Comparison of ENCODE assay signal across 1 cellular context in the genomic region with DNA sequence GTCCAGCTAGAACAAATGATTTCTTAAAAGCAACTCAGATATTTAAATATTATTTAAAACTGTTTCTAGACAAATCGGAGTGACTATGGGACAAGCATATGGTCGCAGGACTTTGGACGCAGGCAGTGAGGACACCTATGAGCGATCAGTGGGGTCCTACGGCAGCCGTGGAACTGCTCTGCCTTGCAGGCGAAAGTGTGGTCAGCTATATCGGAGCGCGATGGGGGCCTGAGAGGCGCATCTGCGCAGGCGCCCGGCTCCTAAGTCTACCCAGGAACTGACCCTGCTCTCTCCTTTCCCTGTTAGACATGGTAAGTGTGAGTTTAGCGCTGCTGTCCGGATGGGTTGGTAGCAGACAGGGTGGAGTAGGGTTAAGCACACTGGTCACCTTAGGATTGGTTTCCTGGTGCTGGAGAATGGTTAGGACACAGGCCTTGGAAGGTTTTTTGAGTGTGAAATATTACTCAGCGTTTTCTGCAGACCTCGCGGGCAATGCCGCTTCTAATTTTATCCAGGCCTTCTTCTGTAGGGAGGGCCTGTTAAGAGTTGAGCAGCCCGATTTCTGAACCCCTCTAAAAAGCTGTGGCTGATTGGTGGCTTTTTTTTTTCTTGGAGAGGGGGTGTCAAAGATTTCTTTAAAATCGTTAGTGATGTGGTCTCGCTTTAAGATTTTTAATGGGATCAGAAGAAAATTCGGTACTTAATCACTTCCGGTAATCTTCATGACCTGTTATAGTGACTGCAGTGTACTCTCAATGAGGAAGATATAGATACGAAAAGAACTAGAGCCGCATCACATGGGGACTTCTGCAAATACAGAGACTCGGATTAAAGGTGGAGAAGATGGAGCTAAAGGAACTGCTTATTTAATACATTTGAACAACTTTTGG.
TF ChIP-seq lines count a peak whose summit lies in the region.

A gene (plus strand): TSS at position 293 of the 890 bp plus-strand sequence. CDS start 16 bp downstream, at position 309.

TF ChIP-seq in WTC11, 78 proteins besides CTCF, POLR2A, EP300 and RAD21 (continued from another document and continues in another):
- TF ChIP-seq, protein P1, sequence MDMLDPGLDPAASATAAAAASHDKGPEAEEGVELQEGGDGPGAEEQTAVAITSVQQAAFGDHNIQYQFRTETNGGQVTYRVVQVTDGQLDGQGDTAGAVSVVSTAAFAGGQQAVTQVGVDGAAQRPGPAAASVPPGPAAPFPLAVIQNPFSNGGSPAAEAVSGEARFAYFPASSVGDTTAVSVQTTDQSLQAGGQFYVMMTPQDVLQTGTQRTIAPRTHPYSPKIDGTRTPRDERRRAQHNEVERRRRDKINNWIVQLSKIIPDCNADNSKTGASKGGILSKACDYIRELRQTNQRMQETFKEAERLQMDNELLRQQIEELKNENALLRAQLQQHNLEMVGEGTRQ (CRISPR knock-in tag; IDR thresholded peaks at IDR 0.05), result no peak
- TF ChIP-seq, protein P2, sequence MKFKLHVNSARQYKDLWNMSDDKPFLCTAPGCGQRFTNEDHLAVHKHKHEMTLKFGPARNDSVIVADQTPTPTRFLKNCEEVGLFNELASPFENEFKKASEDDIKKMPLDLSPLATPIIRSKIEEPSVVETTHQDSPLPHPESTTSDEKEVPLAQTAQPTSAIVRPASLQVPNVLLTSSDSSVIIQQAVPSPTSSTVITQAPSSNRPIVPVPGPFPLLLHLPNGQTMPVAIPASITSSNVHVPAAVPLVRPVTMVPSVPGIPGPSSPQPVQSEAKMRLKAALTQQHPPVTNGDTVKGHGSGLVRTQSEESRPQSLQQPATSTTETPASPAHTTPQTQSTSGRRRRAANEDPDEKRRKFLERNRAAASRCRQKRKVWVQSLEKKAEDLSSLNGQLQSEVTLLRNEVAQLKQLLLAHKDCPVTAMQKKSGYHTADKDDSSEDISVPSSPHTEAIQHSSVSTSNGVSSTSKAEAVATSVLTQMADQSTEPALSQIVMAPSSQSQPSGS (CRISPR knock-in tag; IDR thresholded peaks at IDR 0.05; ENCODE audit: borderline replicate concordance, low read depth), result no peak
- TF ChIP-seq HMGA2 (CRISPR knock-in tag; IDR thresholded peaks at IDR 0.05) (no peak), IRF2 (CRISPR knock-in tag; IDR thresholded peaks at IDR 0.05; ENCODE audit: borderline replicate concordance, low read depth) (no peak), GTF2I (CRISPR knock-in tag; conservative IDR thresholded peaks at IDR 0.05) (no peak), MYBL2 (CRISPR knock-in tag; IDR thresholded peaks at IDR 0.05) (no peak), SOX15 (CRISPR knock-in tag; IDR thresholded peaks at IDR 0.05) (no peak), TEAD1 (CRISPR knock-in tag; IDR thresholded peaks at IDR 0.05) (peak; percentile 70; the same call in 1 of the 2 replicates), TP53 (CRISPR knock-in tag; IDR thresholded peaks at IDR 0.05) (no peak), CBFB (CRISPR knock-in tag; IDR thresholded peaks at IDR 0.05; ENCODE audit: low read depth) (no peak), ESRRA (CRISPR knock-in tag; IDR thresholded peaks at IDR 0.05; ENCODE audit: borderline replicate concordance) (no peak), ZNF138 (CRISPR knock-in tag; conservative IDR thresholded peaks at IDR 0.05) (no peak), RORB (CRISPR knock-in tag; IDR thresholded peaks at IDR 0.05) (no peak), PRRX2 (CRISPR knock-in tag; IDR thresholded peaks at IDR 0.05) (0 out of 2 replicates have a peak, but pooled peaks have one; percentile 22), NFYB (CRISPR knock-in tag; conservative IDR thresholded peaks at IDR 0.05; ENCODE audit: low read depth) (no peak), ZNF671 (CRISPR knock-in tag; IDR thresholded peaks at IDR 0.05) (no peak), GRHL2 (CRISPR knock-in tag; IDR thresholded peaks at IDR 0.05; ENCODE audit: insufficient replicate concordance, severe bottlenecking) (no peak), SMAD3 (CRISPR knock-in tag; IDR thresholded peaks at IDR 0.05; ENCODE audit: borderline replicate concordance) (peak; percentile 51; the same call in 1 of the 2 replicates), ZNF232 (CRISPR knock-in tag; IDR thresholded peaks at IDR 0.05) (no peak), SP1 (CRISPR knock-in tag; conservative IDR thresholded peaks at IDR 0.05) (no peak), NFE2L1 (CRISPR knock-in tag; IDR thresholded peaks at IDR 0.05) (no peak), NR1H2 (CRISPR knock-in tag; IDR thresholded peaks at IDR 0.05) (no peak)
- TF ChIP-seq, protein P3, sequence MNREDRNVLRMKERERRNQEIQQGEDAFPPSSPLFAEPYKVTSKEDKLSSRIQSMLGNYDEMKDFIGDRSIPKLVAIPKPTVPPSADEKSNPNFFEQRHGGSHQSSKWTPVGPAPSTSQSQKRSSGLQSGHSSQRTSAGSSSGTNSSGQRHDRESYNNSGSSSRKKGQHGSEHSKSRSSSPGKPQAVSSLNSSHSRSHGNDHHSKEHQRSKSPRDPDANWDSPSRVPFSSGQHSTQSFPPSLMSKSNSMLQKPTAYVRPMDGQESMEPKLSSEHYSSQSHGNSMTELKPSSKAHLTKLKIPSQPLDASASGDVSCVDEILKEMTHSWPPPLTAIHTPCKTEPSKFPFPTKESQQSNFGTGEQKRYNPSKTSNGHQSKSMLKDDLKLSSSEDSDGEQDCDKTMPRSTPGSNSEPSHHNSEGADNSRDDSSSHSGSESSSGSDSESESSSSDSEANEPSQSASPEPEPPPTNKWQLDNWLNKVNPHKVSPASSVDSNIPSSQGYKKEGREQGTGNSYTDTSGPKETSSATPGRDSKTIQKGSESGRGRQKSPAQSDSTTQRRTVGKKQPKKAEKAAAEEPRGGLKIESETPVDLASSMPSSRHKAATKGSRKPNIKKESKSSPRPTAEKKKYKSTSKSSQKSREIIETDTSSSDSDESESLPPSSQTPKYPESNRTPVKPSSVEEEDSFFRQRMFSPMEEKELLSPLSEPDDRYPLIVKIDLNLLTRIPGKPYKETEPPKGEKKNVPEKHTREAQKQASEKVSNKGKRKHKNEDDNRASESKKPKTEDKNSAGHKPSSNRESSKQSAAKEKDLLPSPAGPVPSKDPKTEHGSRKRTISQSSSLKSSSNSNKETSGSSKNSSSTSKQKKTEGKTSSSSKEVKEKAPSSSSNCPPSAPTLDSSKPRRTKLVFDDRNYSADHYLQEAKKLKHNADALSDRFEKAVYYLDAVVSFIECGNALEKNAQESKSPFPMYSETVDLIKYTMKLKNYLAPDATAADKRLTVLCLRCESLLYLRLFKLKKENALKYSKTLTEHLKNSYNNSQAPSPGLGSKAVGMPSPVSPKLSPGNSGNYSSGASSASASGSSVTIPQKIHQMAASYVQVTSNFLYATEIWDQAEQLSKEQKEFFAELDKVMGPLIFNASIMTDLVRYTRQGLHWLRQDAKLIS (CRISPR knock-in tag; IDR thresholded peaks at IDR 0.05; ENCODE audit: borderline replicate concordance), result no peak
- TF ChIP-seq, protein P4, sequence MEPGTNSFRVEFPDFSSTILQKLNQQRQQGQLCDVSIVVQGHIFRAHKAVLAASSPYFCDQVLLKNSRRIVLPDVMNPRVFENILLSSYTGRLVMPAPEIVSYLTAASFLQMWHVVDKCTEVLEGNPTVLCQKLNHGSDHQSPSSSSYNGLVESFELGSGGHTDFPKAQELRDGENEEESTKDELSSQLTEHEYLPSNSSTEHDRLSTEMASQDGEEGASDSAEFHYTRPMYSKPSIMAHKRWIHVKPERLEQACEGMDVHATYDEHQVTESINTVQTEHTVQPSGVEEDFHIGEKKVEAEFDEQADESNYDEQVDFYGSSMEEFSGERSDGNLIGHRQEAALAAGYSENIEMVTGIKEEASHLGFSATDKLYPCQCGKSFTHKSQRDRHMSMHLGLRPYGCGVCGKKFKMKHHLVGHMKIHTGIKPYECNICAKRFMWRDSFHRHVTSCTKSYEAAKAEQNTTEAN (CRISPR knock-in tag; IDR thresholded peaks at IDR 0.05), result no peak
- TF ChIP-seq, protein P5, sequence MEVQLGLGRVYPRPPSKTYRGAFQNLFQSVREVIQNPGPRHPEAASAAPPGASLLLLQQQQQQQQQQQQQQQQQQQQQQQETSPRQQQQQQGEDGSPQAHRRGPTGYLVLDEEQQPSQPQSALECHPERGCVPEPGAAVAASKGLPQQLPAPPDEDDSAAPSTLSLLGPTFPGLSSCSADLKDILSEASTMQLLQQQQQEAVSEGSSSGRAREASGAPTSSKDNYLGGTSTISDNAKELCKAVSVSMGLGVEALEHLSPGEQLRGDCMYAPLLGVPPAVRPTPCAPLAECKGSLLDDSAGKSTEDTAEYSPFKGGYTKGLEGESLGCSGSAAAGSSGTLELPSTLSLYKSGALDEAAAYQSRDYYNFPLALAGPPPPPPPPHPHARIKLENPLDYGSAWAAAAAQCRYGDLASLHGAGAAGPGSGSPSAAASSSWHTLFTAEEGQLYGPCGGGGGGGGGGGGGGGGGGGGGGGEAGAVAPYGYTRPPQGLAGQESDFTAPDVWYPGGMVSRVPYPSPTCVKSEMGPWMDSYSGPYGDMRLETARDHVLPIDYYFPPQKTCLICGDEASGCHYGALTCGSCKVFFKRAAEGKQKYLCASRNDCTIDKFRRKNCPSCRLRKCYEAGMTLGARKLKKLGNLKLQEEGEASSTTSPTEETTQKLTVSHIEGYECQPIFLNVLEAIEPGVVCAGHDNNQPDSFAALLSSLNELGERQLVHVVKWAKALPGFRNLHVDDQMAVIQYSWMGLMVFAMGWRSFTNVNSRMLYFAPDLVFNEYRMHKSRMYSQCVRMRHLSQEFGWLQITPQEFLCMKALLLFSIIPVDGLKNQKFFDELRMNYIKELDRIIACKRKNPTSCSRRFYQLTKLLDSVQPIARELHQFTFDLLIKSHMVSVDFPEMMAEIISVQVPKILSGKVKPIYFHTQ (CRISPR knock-in tag; IDR thresholded peaks at IDR 0.05), result 0 out of 2 replicates have a peak, but pooled peaks have one; percentile 31
- TF ChIP-seq, protein P6, sequence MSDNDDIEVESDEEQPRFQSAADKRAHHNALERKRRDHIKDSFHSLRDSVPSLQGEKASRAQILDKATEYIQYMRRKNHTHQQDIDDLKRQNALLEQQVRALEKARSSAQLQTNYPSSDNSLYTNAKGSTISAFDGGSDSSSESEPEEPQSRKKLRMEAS (CRISPR knock-in tag; IDR thresholded peaks at IDR 0.05), result peak; percentile 75
- TF ChIP-seq, protein P7, sequence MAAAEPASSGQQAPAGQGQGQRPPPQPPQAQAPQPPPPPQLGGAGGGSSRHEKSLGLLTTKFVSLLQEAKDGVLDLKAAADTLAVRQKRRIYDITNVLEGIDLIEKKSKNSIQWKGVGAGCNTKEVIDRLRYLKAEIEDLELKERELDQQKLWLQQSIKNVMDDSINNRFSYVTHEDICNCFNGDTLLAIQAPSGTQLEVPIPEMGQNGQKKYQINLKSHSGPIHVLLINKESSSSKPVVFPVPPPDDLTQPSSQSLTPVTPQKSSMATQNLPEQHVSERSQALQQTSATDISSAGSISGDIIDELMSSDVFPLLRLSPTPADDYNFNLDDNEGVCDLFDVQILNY (CRISPR knock-in tag; IDR thresholded peaks at IDR 0.05), result no peak
- TF ChIP-seq, protein P8, sequence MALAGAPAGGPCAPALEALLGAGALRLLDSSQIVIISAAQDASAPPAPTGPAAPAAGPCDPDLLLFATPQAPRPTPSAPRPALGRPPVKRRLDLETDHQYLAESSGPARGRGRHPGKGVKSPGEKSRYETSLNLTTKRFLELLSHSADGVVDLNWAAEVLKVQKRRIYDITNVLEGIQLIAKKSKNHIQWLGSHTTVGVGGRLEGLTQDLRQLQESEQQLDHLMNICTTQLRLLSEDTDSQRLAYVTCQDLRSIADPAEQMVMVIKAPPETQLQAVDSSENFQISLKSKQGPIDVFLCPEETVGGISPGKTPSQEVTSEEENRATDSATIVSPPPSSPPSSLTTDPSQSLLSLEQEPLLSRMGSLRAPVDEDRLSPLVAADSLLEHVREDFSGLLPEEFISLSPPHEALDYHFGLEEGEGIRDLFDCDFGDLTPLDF (CRISPR knock-in tag; IDR thresholded peaks at IDR 0.05), result no peak
- TF ChIP-seq, protein P9, sequence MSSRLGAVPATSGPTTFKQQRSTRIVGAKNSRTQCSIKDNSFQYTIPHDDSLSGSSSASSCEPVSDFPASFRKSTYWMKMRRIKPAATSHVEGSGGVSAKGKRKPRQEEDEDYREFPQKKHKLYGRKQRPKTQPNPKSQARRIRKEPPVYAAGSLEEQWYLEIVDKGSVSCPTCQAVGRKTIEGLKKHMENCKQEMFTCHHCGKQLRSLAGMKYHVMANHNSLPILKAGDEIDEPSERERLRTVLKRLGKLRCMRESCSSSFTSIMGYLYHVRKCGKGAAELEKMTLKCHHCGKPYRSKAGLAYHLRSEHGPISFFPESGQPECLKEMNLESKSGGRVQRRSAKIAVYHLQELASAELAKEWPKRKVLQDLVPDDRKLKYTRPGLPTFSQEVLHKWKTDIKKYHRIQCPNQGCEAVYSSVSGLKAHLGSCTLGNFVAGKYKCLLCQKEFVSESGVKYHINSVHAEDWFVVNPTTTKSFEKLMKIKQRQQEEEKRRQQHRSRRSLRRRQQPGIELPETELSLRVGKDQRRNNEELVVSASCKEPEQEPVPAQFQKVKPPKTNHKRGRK (CRISPR knock-in tag; IDR thresholded peaks at IDR 0.05; ENCODE audit: borderline replicate concordance), result no peak
- TF ChIP-seq, protein P10, sequence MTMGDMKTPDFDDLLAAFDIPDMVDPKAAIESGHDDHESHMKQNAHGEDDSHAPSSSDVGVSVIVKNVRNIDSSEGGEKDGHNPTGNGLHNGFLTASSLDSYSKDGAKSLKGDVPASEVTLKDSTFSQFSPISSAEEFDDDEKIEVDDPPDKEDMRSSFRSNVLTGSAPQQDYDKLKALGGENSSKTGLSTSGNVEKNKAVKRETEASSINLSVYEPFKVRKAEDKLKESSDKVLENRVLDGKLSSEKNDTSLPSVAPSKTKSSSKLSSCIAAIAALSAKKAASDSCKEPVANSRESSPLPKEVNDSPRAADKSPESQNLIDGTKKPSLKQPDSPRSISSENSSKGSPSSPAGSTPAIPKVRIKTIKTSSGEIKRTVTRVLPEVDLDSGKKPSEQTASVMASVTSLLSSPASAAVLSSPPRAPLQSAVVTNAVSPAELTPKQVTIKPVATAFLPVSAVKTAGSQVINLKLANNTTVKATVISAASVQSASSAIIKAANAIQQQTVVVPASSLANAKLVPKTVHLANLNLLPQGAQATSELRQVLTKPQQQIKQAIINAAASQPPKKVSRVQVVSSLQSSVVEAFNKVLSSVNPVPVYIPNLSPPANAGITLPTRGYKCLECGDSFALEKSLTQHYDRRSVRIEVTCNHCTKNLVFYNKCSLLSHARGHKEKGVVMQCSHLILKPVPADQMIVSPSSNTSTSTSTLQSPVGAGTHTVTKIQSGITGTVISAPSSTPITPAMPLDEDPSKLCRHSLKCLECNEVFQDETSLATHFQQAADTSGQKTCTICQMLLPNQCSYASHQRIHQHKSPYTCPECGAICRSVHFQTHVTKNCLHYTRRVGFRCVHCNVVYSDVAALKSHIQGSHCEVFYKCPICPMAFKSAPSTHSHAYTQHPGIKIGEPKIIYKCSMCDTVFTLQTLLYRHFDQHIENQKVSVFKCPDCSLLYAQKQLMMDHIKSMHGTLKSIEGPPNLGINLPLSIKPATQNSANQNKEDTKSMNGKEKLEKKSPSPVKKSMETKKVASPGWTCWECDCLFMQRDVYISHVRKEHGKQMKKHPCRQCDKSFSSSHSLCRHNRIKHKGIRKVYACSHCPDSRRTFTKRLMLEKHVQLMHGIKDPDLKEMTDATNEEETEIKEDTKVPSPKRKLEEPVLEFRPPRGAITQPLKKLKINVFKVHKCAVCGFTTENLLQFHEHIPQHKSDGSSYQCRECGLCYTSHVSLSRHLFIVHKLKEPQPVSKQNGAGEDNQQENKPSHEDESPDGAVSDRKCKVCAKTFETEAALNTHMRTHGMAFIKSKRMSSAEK (CRISPR knock-in tag; IDR thresholded peaks at IDR 0.05; ENCODE audit: borderline replicate concordance), result 0 out of 2 replicates have a peak, but pooled peaks have one; percentile 7
- TF ChIP-seq, protein P11, sequence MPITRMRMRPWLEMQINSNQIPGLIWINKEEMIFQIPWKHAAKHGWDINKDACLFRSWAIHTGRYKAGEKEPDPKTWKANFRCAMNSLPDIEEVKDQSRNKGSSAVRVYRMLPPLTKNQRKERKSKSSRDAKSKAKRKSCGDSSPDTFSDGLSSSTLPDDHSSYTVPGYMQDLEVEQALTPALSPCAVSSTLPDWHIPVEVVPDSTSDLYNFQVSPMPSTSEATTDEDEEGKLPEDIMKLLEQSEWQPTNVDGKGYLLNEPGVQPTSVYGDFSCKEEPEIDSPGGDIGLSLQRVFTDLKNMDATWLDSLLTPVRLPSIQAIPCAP (CRISPR knock-in tag; IDR thresholded peaks at IDR 0.05), result no peak
